In genomic region chr2:75053484-75054112, GRCh38 we compare ENCODE assay signal across 8 cellular contexts.
DNase-seq lines count a peak whose midpoint lies in the region; ATAC-seq, FAIRE-seq and TF ChIP-seq lines count a peak whose summit lies in the region.

No MANE protein-coding gene starts in this region.

- BruUV-seq in MCF 10A (replicated peaks; lab: Mats Ljungman, UMichigan) = no TSS peak

- H3K36me3 Mint-ChIP-seq in MCF 10A (ENCODE audit: insufficient read depth, unreplicated experiment) = no peaks in the 10 kb centered on the region
- H3K36me3 Mint-ChIP-seq in nephron (ENCODE audit: low read depth) = no peaks in the 10 kb centered on the region
- no peaks in the 10 kb centered on the region for H3K36me3 Mint-ChIP-seq in activated CD4-positive, alpha-beta memory T cell treated with anti-CD3 and anti-CD28 coated beads for 36 hours

- POLR2A ChIA-PET in MCF 10A (lab: Yijun Ruan, JAX) = no interaction called here
- POLR2A ChIA-PET in activated CD4-positive, alpha-beta memory T cell treated with anti-CD3 and anti-CD28 coated beads for 36 hours (lab: Charles Lee) = no interaction called here

- CTCF ChIA-PET in MCF 10A (lab: Yijun Ruan, JAX) = interaction anchor here (0.5 to 4.7 kb wide), 22 partner anchors 10 to 873 kb away, joined by 3 to 30 read pairs (median 3); no protein-coding TSS in a partner anchor
- CTCF ChIA-PET in activated CD4-positive, alpha-beta memory T cell treated with anti-CD3 and anti-CD28 coated beads for 36 hours (lab: Charles Lee) = interaction anchor here (1.0 to 1.2 kb wide), 2 partner anchors 20 to 574 kb away, joined by 3 read pairs; no protein-coding TSS in a partner anchor

- no peak for FAIRE-seq in D721Med (lab: Jason Lieb, UNC)

- DNase-seq in D721Med (ENCODE audit: insufficient read length, low spot score) = peak; percentile 21
- DNase-seq in NCI-H2227 treated with DMSO at 0.1 percent for 48 hours (lab: John Stamatoyannopoulos, UW) = peak; percentile 17
- peak; percentile 62 for DNase-seq in MCF 10A (ENCODE audit: unreplicated experiment)
- no peak for DNase-seq in activated CD4-positive, alpha-beta memory T cell treated with anti-CD3 and anti-CD28 coated beads for 36 hours
- DNase-seq in activated CD8-positive, alpha-beta memory T cell treated with anti-CD3 and anti-CD28 coated beads, Interleukin-2, amount 50 U/mL, for 4 hours = no peak

- H3K4me1 Mint-ChIP-seq in MCF 10A (ENCODE audit: insufficient read depth, unreplicated experiment) (no peaks in the 10 kb centered on the region), nephron (peaks cover 10% of the 10 kb centered on the region)
- no peaks in the 10 kb centered on the region for H3K4me1 Mint-ChIP-seq in activated CD4-positive, alpha-beta memory T cell treated with anti-CD3 and anti-CD28 coated beads for 36 hours (ENCODE audit: low read depth)

- H3K27ac Mint-ChIP-seq in MCF 10A (ENCODE audit: low read depth, unreplicated experiment) = no peak overlapping the region
- no peak overlapping the region for H3K27ac Mint-ChIP-seq in nephron
- H3K27ac Mint-ChIP-seq in activated CD4-positive, alpha-beta memory T cell treated with anti-CD3 and anti-CD28 coated beads for 36 hours = no peak overlapping the region

- peak; percentile 57 for TF ChIP-seq CTCF in D721Med (IDR thresholded peaks at IDR 0.05; ENCODE audit: insufficient read depth, missing control alignments)
- peak; percentile 78 for TF ChIP-seq CTCF in MCF 10A (IDR thresholded peaks at IDR 0.05; ENCODE audit: unreplicated experiment)
- TF ChIP-seq CTCF in nephron (IDR thresholded peaks at IDR 0.05; ENCODE audit: unreplicated experiment in 3 of 3) = peak; percentile 48 to 65 (median 64)

- H3K27me3 Mint-ChIP-seq in MCF 10A (ENCODE audit: insufficient read depth, unreplicated experiment) (no peaks in the 10 kb centered on the region), nephron (ENCODE audit: low read depth) (no peaks in the 10 kb centered on the region)
- H3K27me3 Mint-ChIP-seq in activated CD4-positive, alpha-beta memory T cell treated with anti-CD3 and anti-CD28 coated beads for 36 hours = no peaks in the 10 kb centered on the region

- H3K4me3 Mint-ChIP-seq in MCF 10A (ENCODE audit: unreplicated experiment) = no peak overlapping the region
- H3K4me3 Mint-ChIP-seq in nephron = no peak overlapping the region
- no peak overlapping the region for H3K4me3 Mint-ChIP-seq in activated CD4-positive, alpha-beta memory T cell treated with anti-CD3 and anti-CD28 coated beads for 36 hours

- peak; percentile 71 for ATAC-seq in GM18870 (IDR thresholded peaks at IDR 0.05; ENCODE audit: unreplicated experiment)
- peak; percentile 53 for ATAC-seq in HG03025 (IDR thresholded peaks at IDR 0.05; ENCODE audit: low FRiP score, unreplicated experiment)

- H3K9me3 Mint-ChIP-seq in MCF 10A (ENCODE audit: unreplicated experiment) (no peaks in the 10 kb centered on the region), nephron (no peaks in the 10 kb centered on the region)
- H3K9me3 Mint-ChIP-seq in activated CD4-positive, alpha-beta memory T cell treated with anti-CD3 and anti-CD28 coated beads for 36 hours = no peaks in the 10 kb centered on the region

- intact Hi-C loops in MCF 10A (cut with micrococcal nuclease) = loop anchor here (5.0 to 10.0 kb wide), 4 partner anchors 349 to 574 kb away; no protein-coding TSS in a partner anchor
- intact Hi-C loops in activated CD4-positive, alpha-beta memory T cell treated with anti-CD3 and anti-CD28 coated beads for 36 hours (cut with micrococcal nuclease) = no loop called here

Comparison
In these comparisons a context has a peak if more than half of its experiments do, and no peak if none do; other contexts are left out.
1. DNase-seq: peak in D721Med (single experiment), NCI-H2227 treated with DMSO at 0.1 percent for 48 hours (single experiment) and MCF 10A (single experiment); none in activated CD4-positive, alpha-beta memory T cell treated with anti-CD3 and anti-CD28 coated beads for 36 hours (single experiment) and activated CD8-positive, alpha-beta memory T cell treated with anti-CD3 and anti-CD28 coated beads, Interleukin-2, amount 50 U/mL, for 4 hours (single experiment).
2. Peak in every context shown above with its lines, with median percentiles within 50 percentile points of each other: CTCF ChIP-seq.